In the genomic region with DNA sequence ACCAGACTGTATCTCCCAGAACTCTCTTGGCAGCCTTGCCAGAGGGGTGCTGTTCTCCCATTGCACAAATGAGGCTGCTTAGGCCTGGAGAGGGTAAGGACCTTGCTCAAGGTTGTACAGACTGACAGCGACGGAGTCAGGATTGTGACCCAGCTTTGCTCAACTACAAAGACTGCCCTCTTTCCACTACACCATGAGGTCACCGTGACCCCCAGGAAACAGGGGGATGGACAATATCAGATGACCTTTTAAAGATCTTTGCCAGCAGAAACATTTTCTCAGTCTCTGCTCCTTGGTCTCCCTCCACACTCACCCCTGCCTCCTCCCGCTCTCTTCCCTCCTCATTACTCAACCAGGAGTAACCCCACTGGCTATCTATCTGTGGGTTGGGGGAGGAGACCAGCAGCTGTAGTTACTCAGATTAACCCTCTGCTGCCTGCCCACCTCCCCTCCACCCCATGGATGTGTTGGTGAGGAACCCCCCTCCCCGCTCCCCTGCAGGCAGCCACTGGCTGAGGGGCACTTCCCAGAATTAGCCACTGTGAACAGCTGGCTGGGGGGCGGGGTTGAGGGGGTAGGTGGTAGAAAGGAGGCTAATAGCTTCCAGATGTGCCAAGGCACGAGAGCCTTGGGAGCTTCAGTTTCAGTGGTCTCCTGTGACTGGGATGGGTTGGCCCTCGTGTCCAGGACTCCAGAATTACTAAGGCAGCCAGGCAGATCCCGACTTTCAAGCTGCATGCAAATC, we compare ENCODE assay signal across 10 cellular contexts. TPM values are rescaled to one million over a fixed set of nuclear protein-coding genes. Genes with fewer than 3 reads are reported as not detected.
A peak's percentile ranks its signal among the peaks of the same experiment; 100 is the strongest.
DNase-seq lines count a peak whose midpoint lies in the region; ATAC-seq, FAIRE-seq and TF ChIP-seq lines count a peak whose summit lies in the region.
"Had no signal": no experiment of that assay in that cellular context is flagged by ENCODE, and none has a peak within 500 bp of the region (broad histone marks: within the 10 kb centered on the region; RNA-seq: fewer than 3 reads in every experiment).

No MANE protein-coding gene starts in this region.

- no peak overlapping the region for H3K4me2 ChIP-seq in astrocyte (ENCODE audit: low read length)

- CTCF ChIA-PET in HEK293T (lab: Yijun Ruan, JAX), result interaction anchor here (0.5 to 1.0 kb wide), 2 partner anchors 26 to 48 kb away, joined by 3 to 4 read pairs; no protein-coding TSS in a partner anchor

- H3K4me1 ChIP-seq in astrocyte (ENCODE audit: insufficient read depth, low read length) (peaks cover 7% of the 10 kb centered on the region), spleen (peaks cover 0 to 46% (median 28%) of the 10 kb centered on the region in 6 donors), foreskin keratinocyte (no peaks in the 10 kb centered on the region)

- H3K36me3 ChIP-seq in astrocyte (ENCODE audit: insufficient read depth, low read length) (no peaks in the 10 kb centered on the region), spleen (no peaks in the 10 kb centered on the region)

- H3K27ac Mint-ChIP-seq in astrocyte (ENCODE audit: unreplicated experiment), result no peak overlapping the region
- H3K27ac Mint-ChIP-seq: activated CD4-positive, alpha-beta T cell treated with anti-CD3 and anti-CD28 coated beads, Interleukin-2, amount 10 ng/mL, durations not matched to agents 7 days and 5 days had no signal

- no peak overlapping the region for H3K4me3 Mint-ChIP-seq in astrocyte (ENCODE audit: unreplicated experiment)
- H3K4me3 Mint-ChIP-seq: activated CD4-positive, alpha-beta T cell treated with anti-CD3 and anti-CD28 coated beads, Interleukin-2, amount 10 ng/mL, durations not matched to agents 7 days and 5 days had no signal

- H3K4me1 Mint-ChIP-seq in astrocyte (ENCODE audit: low read depth, unreplicated experiment), result peaks cover 15% of the 10 kb centered on the region

- ATAC-seq in HG03103 (IDR thresholded peaks at IDR 0.05; ENCODE audit: low read depth, unreplicated experiment) (peak; percentile 25), foreskin keratinocyte (no peak)

- POLR2A ChIA-PET in HEK293T (lab: Yijun Ruan, JAX), result interaction anchor here (1.1 kb wide), 1 partner anchor 12 kb away, joined by 3 read pairs; no protein-coding TSS in a partner anchor

- H3K4me3 ChIP-seq in astrocyte (ENCODE audit: insufficient read depth, low read depth, low read length) (no peak overlapping the region), spleen (peak overlapping the region in 1 of 8 donors; percentile 25)

- DNase-seq in NK-92 treated with Interleukin-12 subunit alpha and Interleukin-12 subunit beta, amount 100 ng/mL, for 24 hours (lab: John Stamatoyannopoulos, UW), result peak; percentile 32
- no peak for DNase-seq in NK-92 (lab: John Stamatoyannopoulos, UW; ENCODE audit: unreplicated experiment)
- DNase-seq in astrocyte (ENCODE audit: low read depth), result peak; percentile 35
- DNase-seq in spleen, result no peak
- DNase-seq in NCI-H2196 treated with DMSO at 0.1 percent for 48 hours (lab: John Stamatoyannopoulos, UW; ENCODE audit: unreplicated experiment), result no peak
- no peak for DNase-seq in HEK293T (ENCODE audit: extremely low spot score)
- DNase-seq in foreskin keratinocyte, result no peak
- DNase-seq: activated CD4-positive, alpha-beta T cell treated with anti-CD3 and anti-CD28 coated beads, Interleukin-2, amount 10 ng/mL, durations not matched to agents 7 days and 5 days had no signal

- WGBS in spleen, 5 donors, result 53 to 63% (median 60%) methylated on average over 7 to 9 of the region's 9 CpGs

- H3K27me3 ChIP-seq in astrocyte (ENCODE audit: insufficient read depth, low read length) (peaks cover 16% of the 10 kb centered on the region), spleen (replicated peaks in 1 of 7) (peaks cover 0 to 4% (median 0%) of the 10 kb centered on the region in 7 donors), foreskin keratinocyte (peaks cover 15% of the 10 kb centered on the region)

- H3K9ac ChIP-seq in astrocyte (ENCODE audit: low read length), result no peak overlapping the region

- H3K27me3 Mint-ChIP-seq in astrocyte (ENCODE audit: low read depth, unreplicated experiment), result peaks cover 41% of the 10 kb centered on the region

- no peaks in the 10 kb centered on the region for H3K79me2 ChIP-seq in astrocyte (ENCODE audit: insufficient read depth, low read length)

- no peaks in the 10 kb centered on the region for H3K36me3 Mint-ChIP-seq in astrocyte (ENCODE audit: low read depth, unreplicated experiment)

- intact Hi-C loops in spleen (cut with DNase I; ENCODE audit: low total_unique reads), result no loop called here

- H3K9me3 Mint-ChIP-seq in astrocyte (ENCODE audit: unreplicated experiment), result no peaks in the 10 kb centered on the region
- H3K9me3 Mint-ChIP-seq: activated CD4-positive, alpha-beta T cell treated with anti-CD3 and anti-CD28 coated beads, Interleukin-2, amount 10 ng/mL, durations not matched to agents 7 days and 5 days had no signal

- H3K27ac ChIP-seq in astrocyte (ENCODE audit: low read depth, low read length) (no peak overlapping the region), spleen (peak overlapping the region in 7 of 8 donors; percentile 16 to 79 (median 65)), foreskin keratinocyte (no peak overlapping the region)

- no peaks in the 10 kb centered on the region for H3K9me3 ChIP-seq in astrocyte (ENCODE audit: insufficient read depth, low read depth, low read length)
- no peaks in the 10 kb centered on the region for H3K9me3 ChIP-seq in spleen

- TF ChIP-seq CTCF in astrocyte (IDR thresholded peaks at IDR 0.05; ENCODE audit: insufficient read depth, low read depth, low read length) (no peak), spleen (IDR thresholded peaks at IDR 0.05 in 8 of 11, conservative IDR thresholded peaks at IDR 0.05 in 3 of 11) (no peak), foreskin keratinocyte (conservative IDR thresholded peaks at IDR 0.05) (no peak)

- H2AFZ ChIP-seq in astrocyte (ENCODE audit: low read depth, low read length), result no peak overlapping the region

- TF ChIP-seq POLR2A in spleen (IDR thresholded peaks at IDR 0.05), result no peak

- H4K20me1 ChIP-seq in astrocyte (ENCODE audit: insufficient read depth, low read length), result no peaks in the 10 kb centered on the region

- FAIRE-seq in astrocyte (lab: Jason Lieb, UNC), result no peak
- FAIRE-seq: A204.1 had no signal

TF ChIP-seq in HEK293T, 16 proteins besides CTCF, POLR2A, EP300 and RAD21:
- TF ChIP-seq BHLHE40 (IDR thresholded peaks at IDR 0.05; ENCODE audit: borderline replicate concordance) (no peak), SUZ12 (IDR thresholded peaks at IDR 0.05) (no peak)
TF ChIP-seq in HEK293T: peak in this region for 0.

RNA-seq across cellular contexts. Expression of a gene that starts 26.9 kb away (rescaled TPM):
- total RNA-seq in astrocyte (33.5 and 38.3 TPM in 2 replicates), spleen (10 to 100 TPM; 29.8 to 37.6 (median 30.9) TPM), foreskin keratinocyte (68.5 and 68.6 TPM in 2 replicates)
- polyA plus RNA-seq in spleen (10 to 100 TPM; 28.0 to 48.6 (median 34.3) TPM), foreskin keratinocyte (88.8 and 92.9 TPM in 2 replicates)

RNA-seq across cellular contexts. Expression of a gene that starts 55.5 kb away (rescaled TPM):
- total RNA-seq in astrocyte, result 144 and 154 TPM in 2 replicates
- 100 to 1,000 TPM; 112 to 486 (median 203) TPM for total RNA-seq in spleen
- 10 to 100 TPM; 31.0 to 56.6 (median 36.0) TPM for polyA plus RNA-seq in spleen
- 88.6 and 89.7 TPM in 2 replicates for total RNA-seq in foreskin keratinocyte
- 42.5 and 48.3 TPM in 2 replicates for polyA plus RNA-seq in foreskin keratinocyte

Comparison
In these comparisons a context has a peak if more than half of its experiments do, and no peak if none do; other contexts are left out.
1. DNase-seq: peak in NK-92 treated with Interleukin-12 subunit alpha and Interleukin-12 subunit beta, amount 100 ng/mL, for 24 hours (single experiment) and astrocyte (single experiment); none in NK-92 (single experiment), spleen (single experiment), NCI-H2196 treated with DMSO at 0.1 percent for 48 hours (single experiment), HEK293T (single experiment) and foreskin keratinocyte (0 of 2).
2. H3K27ac ChIP-seq: peak in spleen (7 of 8); none in astrocyte (single experiment) and foreskin keratinocyte (single experiment).